ENCODE assay signal across 2 cellular contexts in genomic region chrX:132353430-132353829, GRCh38.
TF ChIP-seq lines count a peak whose summit lies in the region.

No MANE protein-coding gene starts in this region.

TF ChIP-seq in IMR-90, 13 proteins besides CTCF, POLR2A, EP300 and RAD21:
- TF ChIP-seq NFE2L2 (IDR thresholded peaks at IDR 0.05; ENCODE audit: low read depth, low read length) (no peak), CEBPB (IDR thresholded peaks at IDR 0.05; ENCODE audit: low read depth, low read length) (peak; percentile 12; the same call in 1 of the 2 replicates)
- TF ChIP-seq, protein P1, sequence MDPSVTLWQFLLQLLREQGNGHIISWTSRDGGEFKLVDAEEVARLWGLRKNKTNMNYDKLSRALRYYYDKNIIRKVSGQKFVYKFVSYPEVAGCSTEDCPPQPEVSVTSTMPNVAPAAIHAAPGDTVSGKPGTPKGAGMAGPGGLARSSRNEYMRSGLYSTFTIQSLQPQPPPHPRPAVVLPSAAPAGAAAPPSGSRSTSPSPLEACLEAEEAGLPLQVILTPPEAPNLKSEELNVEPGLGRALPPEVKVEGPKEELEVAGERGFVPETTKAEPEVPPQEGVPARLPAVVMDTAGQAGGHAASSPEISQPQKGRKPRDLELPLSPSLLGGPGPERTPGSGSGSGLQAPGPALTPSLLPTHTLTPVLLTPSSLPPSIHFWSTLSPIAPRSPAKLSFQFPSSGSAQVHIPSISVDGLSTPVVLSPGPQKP (IDR thresholded peaks at IDR 0.05; ENCODE audit: borderline replicate concordance, low read depth, low read length) = no peak

TF ChIP-seq in HepG2, 621 proteins besides CTCF, POLR2A, EP300 and RAD21:
- TF ChIP-seq CEBPB (IDR thresholded peaks at IDR 0.05; ENCODE audit: borderline replicate concordance, low read depth, low read length) (0 out of 2 replicates have a peak, but pooled peaks have one; percentile 59), HNF4A (CRISPR knock-in tag; IDR thresholded peaks at IDR 0.05) (0 out of 2 replicates have a peak, but pooled peaks have one; percentile 9), SIX1 (CRISPR knock-in tag; IDR thresholded peaks at IDR 0.05; ENCODE audit: borderline replicate concordance) (peak; percentile 34; the same call in 1 of the 2 replicates), PAWR (CRISPR knock-in tag; IDR thresholded peaks at IDR 0.05; ENCODE audit: borderline replicate concordance) (no peak), SALL1 (CRISPR knock-in tag; IDR thresholded peaks at IDR 0.05) (no peak), SIX4 (CRISPR knock-in tag; IDR thresholded peaks at IDR 0.05) (0 out of 2 replicates have a peak, but pooled peaks have one; percentile 46), PCBP1 (IDR thresholded peaks at IDR 0.05; ENCODE audit: borderline replicate concordance, low read depth, low read length) (no peak), MEF2D (CRISPR knock-in tag; IDR thresholded peaks at IDR 0.05) (no peak), CCDC6 (CRISPR knock-in tag; IDR thresholded peaks at IDR 0.05) (no peak), KDM2A (CRISPR knock-in tag; IDR thresholded peaks at IDR 0.05; ENCODE audit: borderline replicate concordance, low read depth) (no peak), CEBPG (CRISPR knock-in tag; IDR thresholded peaks at IDR 0.05) (peak; percentile 51; the same call in 1 of the 2 replicates)
- TF ChIP-seq, protein P2, sequence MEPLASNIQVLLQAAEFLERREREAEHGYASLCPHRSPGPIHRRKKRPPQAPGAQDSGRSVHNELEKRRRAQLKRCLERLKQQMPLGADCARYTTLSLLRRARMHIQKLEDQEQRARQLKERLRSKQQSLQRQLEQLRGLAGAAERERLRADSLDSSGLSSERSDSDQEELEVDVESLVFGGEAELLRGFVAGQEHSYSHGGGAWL (CRISPR knock-in tag; IDR thresholded peaks at IDR 0.05) = no peak
